1 cellular context compared by ENCODE assay signal in the genomic region with DNA sequence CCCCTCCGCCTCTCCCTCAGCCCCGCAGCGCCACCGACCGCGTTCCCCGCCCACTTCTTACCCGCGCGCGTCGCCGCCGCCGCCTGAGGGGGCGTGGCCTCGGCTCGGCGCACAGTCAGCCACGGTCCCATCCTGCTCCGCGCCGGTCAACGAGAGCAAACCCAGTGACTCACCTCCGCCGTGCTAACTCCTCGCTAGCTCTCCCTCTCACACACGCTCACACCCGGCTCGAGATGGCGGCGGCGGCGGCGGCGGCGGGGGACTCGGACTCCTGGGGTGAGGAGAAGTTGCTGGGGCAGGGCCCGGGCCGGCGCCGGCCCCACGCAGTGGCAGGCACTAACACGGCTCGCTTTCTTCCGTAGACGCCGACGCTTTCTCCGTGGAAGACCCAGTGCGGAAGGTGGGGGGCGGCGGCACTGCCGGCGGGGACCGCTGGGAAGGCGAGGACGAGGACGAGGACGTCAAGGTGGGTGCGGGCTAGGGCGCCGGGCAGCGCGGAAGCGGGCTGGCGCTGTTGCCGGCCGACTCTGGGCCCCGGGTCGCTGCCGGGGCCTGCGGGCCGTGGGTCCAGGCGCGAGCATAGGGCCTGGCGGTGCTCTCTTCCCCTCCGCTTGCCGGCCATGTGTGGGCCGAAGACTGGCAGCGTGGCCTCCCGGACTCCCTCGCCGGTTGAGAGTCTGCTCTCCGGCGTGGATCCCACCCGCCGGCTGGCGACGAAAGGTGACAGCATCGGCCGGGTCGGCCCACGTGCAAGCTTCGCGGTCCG.
TF ChIP-seq lines count a peak whose summit lies in the region.

A gene with protein sequence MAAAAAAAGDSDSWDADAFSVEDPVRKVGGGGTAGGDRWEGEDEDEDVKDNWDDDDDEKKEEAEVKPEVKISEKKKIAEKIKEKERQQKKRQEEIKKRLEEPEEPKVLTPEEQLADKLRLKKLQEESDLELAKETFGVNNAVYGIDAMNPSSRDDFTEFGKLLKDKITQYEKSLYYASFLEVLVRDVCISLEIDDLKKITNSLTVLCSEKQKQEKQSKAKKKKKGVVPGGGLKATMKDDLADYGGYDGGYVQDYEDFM (plus strand): TSS at position 186 of the 766 bp plus-strand sequence. CDS start 48 bp downstream, at position 234.

TF ChIP-seq in HepG2, 621 proteins besides CTCF, POLR2A, EP300 and RAD21 (continued from another document and continues in another):
- TF ChIP-seq, protein P1, sequence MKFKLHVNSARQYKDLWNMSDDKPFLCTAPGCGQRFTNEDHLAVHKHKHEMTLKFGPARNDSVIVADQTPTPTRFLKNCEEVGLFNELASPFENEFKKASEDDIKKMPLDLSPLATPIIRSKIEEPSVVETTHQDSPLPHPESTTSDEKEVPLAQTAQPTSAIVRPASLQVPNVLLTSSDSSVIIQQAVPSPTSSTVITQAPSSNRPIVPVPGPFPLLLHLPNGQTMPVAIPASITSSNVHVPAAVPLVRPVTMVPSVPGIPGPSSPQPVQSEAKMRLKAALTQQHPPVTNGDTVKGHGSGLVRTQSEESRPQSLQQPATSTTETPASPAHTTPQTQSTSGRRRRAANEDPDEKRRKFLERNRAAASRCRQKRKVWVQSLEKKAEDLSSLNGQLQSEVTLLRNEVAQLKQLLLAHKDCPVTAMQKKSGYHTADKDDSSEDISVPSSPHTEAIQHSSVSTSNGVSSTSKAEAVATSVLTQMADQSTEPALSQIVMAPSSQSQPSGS (CRISPR knock-in tag; IDR thresholded peaks at IDR 0.05): peak; percentile 19; the same call in 1 of the 2 replicates
- TF ChIP-seq, protein P2, sequence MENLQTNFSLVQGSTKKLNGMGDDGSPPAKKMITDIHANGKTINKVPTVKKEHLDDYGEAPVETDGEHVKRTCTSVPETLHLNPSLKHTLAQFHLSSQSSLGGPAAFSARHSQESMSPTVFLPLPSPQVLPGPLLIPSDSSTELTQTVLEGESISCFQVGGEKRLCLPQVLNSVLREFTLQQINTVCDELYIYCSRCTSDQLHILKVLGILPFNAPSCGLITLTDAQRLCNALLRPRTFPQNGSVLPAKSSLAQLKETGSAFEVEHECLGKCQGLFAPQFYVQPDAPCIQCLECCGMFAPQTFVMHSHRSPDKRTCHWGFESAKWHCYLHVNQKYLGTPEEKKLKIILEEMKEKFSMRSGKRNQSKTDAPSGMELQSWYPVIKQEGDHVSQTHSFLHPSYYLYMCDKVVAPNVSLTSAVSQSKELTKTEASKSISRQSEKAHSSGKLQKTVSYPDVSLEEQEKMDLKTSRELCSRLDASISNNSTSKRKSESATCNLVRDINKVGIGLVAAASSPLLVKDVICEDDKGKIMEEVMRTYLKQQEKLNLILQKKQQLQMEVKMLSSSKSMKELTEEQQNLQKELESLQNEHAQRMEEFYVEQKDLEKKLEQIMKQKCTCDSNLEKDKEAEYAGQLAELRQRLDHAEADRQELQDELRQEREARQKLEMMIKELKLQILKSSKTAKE (CRISPR knock-in tag; IDR thresholded peaks at IDR 0.05; ENCODE audit: borderline replicate concordance): peak; percentile 19; the same call in 1 of the 2 replicates
- TF ChIP-seq MEIS2 (CRISPR knock-in tag; IDR thresholded peaks at IDR 0.05) (no peak), ZNF891 (CRISPR knock-in tag; IDR thresholded peaks at IDR 0.05) (peak; percentile 63; the same call in 1 of the 2 replicates), XBP1 (CRISPR knock-in tag; IDR thresholded peaks at IDR 0.05) (peak; percentile 73; the same call in 1 of the 2 replicates), PRMT3 (CRISPR knock-in tag; IDR thresholded peaks at IDR 0.05; ENCODE audit: borderline replicate concordance, low read depth) (peak; percentile 82; the same call in 1 of the 2 replicates), ZNF674 (CRISPR knock-in tag; IDR thresholded peaks at IDR 0.05; ENCODE audit: low read depth) (peak; percentile 78; the same call in 1 of the 2 replicates), HOXA5 (CRISPR knock-in tag; IDR thresholded peaks at IDR 0.05) (peak; percentile 31), ARNTL (CRISPR knock-in tag; IDR thresholded peaks at IDR 0.05) (no peak; the same call in 1 of the 2 replicates), SIN3B (IDR thresholded peaks at IDR 0.05; ENCODE audit: low read length) (no peak), NR2F2 (IDR thresholded peaks at IDR 0.05; ENCODE audit: borderline replicate concordance, low read depth) (no peak), TGIF2 (CRISPR knock-in tag; IDR thresholded peaks at IDR 0.05) (peak; percentile 57; the same call in 1 of the 2 replicates), ZNF138 (CRISPR knock-in tag; IDR thresholded peaks at IDR 0.05; ENCODE audit: low read depth) (peak; percentile 91), TOPORS (CRISPR knock-in tag; IDR thresholded peaks at IDR 0.05) (no peak), SOX6 (IDR thresholded peaks at IDR 0.05) (no peak), SOX6 (CRISPR knock-in tag; IDR thresholded peaks at IDR 0.05) (0 out of 2 replicates have a peak, but pooled peaks have one; percentile 10), ZNF607 (CRISPR knock-in tag; IDR thresholded peaks at IDR 0.05; ENCODE audit: borderline replicate concordance) (peak; percentile 94; the same call in 1 of the 2 replicates), SSRP1 (CRISPR knock-in tag; IDR thresholded peaks at IDR 0.05) (no peak), NFKB2 (CRISPR knock-in tag; IDR thresholded peaks at IDR 0.05; ENCODE audit: borderline replicate concordance) (peak; percentile 80; the same call in 1 of the 2 replicates), ZSCAN22 (CRISPR knock-in tag; IDR thresholded peaks at IDR 0.05) (peak; percentile 42; the same call in 1 of the 2 replicates), ZNF234 (CRISPR knock-in tag; conservative IDR thresholded peaks at IDR 0.05) (0 out of 2 replicates have a peak, but pooled peaks have one; percentile 34), KDM5B (CRISPR knock-in tag; IDR thresholded peaks at IDR 0.05; ENCODE audit: borderline replicate concordance) (peak; percentile 85; the same call in 1 of the 2 replicates), SP5 (CRISPR knock-in tag; IDR thresholded peaks at IDR 0.05; ENCODE audit: borderline replicate concordance, low read depth) (peak; percentile 81)
- TF ChIP-seq, protein P3, sequence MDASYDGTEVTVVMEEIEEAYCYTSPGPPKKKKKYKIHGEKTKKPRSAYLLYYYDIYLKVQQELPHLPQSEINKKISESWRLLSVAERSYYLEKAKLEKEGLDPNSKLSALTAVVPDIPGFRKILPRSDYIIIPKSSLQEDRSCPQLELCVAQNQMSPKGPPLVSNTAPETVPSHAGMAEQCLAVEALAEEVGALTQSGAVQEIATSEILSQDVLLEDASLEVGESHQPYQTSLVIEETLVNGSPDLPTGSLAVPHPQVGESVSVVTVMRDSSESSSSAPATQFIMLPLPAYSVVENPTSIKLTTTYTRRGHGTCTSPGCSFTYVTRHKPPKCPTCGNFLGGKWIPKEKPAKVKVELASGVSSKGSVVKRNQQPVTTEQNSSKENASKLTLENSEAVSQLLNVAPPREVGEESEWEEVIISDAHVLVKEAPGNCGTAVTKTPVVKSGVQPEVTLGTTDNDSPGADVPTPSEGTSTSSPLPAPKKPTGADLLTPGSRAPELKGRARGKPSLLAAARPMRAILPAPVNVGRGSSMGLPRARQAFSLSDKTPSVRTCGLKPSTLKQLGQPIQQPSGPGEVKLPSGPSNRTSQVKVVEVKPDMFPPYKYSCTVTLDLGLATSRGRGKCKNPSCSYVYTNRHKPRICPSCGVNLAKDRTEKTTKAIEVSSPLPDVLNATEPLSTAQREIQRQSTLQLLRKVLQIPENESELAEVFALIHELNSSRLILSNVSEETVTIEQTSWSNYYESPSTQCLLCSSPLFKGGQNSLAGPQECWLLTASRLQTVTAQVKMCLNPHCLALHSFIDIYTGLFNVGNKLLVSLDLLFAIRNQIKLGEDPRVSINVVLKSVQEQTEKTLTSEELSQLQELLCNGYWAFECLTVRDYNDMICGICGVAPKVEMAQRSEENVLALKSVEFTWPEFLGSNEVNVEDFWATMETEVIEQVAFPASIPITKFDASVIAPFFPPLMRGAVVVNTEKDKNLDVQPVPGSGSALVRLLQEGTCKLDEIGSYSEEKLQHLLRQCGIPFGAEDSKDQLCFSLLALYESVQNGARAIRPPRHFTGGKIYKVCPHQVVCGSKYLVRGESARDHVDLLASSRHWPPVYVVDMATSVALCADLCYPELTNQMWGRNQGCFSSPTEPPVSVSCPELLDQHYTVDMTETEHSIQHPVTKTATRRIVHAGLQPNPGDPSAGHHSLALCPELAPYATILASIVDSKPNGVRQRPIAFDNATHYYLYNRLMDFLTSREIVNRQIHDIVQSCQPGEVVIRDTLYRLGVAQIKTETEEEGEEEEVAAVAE (CRISPR knock-in tag; IDR thresholded peaks at IDR 0.05; ENCODE audit: borderline replicate concordance): no peak
- TF ChIP-seq, protein P4, sequence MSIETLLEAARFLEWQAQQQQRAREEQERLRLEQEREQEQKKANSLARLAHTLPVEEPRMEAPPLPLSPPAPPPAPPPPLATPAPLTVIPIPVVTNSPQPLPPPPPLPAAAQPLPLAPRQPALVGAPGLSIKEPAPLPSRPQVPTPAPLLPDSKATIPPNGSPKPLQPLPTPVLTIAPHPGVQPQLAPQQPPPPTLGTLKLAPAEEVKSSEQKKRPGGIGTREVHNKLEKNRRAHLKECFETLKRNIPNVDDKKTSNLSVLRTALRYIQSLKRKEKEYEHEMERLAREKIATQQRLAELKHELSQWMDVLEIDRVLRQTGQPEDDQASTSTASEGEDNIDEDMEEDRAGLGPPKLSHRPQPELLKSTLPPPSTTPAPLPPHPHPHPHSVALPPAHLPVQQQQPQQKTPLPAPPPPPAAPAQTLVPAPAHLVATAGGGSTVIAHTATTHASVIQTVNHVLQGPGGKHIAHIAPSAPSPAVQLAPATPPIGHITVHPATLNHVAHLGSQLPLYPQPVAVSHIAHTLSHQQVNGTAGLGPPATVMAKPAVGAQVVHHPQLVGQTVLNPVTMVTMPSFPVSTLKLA (IDR thresholded peaks at IDR 0.05): 0 out of 2 replicates have a peak, but pooled peaks have one; percentile 18
- TF ChIP-seq, protein P5, sequence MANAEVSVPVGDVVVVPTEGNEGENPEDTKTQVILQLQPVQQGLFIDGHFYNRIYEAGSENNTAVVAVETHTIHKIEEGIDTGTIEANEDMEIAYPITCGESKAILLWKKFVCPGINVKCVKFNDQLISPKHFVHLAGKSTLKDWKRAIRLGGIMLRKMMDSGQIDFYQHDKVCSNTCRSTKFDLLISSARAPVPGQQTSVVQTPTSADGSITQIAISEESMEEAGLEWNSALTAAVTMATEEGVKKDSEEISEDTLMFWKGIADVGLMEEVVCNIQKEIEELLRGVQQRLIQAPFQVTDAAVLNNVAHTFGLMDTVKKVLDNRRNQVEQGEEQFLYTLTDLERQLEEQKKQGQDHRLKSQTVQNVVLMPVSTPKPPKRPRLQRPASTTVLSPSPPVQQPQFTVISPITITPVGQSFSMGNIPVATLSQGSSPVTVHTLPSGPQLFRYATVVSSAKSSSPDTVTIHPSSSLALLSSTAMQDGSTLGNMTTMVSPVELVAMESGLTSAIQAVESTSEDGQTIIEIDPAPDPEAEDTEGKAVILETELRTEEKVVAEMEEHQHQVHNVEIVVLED (CRISPR knock-in tag; IDR thresholded peaks at IDR 0.05; ENCODE audit: borderline replicate concordance): peak; percentile 76
- TF ChIP-seq, protein P6, sequence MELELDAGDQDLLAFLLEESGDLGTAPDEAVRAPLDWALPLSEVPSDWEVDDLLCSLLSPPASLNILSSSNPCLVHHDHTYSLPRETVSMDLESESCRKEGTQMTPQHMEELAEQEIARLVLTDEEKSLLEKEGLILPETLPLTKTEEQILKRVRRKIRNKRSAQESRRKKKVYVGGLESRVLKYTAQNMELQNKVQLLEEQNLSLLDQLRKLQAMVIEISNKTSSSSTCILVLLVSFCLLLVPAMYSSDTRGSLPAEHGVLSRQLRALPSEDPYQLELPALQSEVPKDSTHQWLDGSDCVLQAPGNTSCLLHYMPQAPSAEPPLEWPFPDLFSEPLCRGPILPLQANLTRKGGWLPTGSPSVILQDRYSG (CRISPR knock-in tag; IDR thresholded peaks at IDR 0.05): 0 out of 2 replicates have a peak, but pooled peaks have one; percentile 48
- TF ChIP-seq, protein P7, sequence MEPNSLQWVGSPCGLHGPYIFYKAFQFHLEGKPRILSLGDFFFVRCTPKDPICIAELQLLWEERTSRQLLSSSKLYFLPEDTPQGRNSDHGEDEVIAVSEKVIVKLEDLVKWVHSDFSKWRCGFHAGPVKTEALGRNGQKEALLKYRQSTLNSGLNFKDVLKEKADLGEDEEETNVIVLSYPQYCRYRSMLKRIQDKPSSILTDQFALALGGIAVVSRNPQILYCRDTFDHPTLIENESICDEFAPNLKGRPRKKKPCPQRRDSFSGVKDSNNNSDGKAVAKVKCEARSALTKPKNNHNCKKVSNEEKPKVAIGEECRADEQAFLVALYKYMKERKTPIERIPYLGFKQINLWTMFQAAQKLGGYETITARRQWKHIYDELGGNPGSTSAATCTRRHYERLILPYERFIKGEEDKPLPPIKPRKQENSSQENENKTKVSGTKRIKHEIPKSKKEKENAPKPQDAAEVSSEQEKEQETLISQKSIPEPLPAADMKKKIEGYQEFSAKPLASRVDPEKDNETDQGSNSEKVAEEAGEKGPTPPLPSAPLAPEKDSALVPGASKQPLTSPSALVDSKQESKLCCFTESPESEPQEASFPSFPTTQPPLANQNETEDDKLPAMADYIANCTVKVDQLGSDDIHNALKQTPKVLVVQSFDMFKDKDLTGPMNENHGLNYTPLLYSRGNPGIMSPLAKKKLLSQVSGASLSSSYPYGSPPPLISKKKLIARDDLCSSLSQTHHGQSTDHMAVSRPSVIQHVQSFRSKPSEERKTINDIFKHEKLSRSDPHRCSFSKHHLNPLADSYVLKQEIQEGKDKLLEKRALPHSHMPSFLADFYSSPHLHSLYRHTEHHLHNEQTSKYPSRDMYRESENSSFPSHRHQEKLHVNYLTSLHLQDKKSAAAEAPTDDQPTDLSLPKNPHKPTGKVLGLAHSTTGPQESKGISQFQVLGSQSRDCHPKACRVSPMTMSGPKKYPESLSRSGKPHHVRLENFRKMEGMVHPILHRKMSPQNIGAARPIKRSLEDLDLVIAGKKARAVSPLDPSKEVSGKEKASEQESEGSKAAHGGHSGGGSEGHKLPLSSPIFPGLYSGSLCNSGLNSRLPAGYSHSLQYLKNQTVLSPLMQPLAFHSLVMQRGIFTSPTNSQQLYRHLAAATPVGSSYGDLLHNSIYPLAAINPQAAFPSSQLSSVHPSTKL (CRISPR knock-in tag; IDR thresholded peaks at IDR 0.05): peak; percentile 23; the same call in 1 of the 2 replicates
- TF ChIP-seq, protein P8, sequence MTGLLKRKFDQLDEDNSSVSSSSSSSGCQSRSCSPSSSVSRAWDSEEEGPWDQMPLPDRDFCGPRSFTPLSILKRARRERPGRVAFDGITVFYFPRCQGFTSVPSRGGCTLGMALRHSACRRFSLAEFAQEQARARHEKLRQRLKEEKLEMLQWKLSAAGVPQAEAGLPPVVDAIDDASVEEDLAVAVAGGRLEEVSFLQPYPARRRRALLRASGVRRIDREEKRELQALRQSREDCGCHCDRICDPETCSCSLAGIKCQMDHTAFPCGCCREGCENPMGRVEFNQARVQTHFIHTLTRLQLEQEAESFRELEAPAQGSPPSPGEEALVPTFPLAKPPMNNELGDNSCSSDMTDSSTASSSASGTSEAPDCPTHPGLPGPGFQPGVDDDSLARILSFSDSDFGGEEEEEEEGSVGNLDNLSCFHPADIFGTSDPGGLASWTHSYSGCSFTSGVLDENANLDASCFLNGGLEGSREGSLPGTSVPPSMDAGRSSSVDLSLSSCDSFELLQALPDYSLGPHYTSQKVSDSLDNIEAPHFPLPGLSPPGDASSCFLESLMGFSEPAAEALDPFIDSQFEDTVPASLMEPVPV (CRISPR knock-in tag; IDR thresholded peaks at IDR 0.05): no peak; the same call in 1 of the 2 replicates
- TF ChIP-seq, protein P9, sequence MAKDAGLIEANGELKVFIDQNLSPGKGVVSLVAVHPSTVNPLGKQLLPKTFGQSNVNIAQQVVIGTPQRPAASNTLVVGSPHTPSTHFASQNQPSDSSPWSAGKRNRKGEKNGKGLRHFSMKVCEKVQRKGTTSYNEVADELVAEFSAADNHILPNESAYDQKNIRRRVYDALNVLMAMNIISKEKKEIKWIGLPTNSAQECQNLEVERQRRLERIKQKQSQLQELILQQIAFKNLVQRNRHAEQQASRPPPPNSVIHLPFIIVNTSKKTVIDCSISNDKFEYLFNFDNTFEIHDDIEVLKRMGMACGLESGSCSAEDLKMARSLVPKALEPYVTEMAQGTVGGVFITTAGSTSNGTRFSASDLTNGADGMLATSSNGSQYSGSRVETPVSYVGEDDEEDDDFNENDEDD (CRISPR knock-in tag; IDR thresholded peaks at IDR 0.05; ENCODE audit: borderline replicate concordance): peak; percentile 36; the same call in 1 of the 2 replicates
